25 cellular contexts compared by ENCODE assay signal in the genomic region with DNA sequence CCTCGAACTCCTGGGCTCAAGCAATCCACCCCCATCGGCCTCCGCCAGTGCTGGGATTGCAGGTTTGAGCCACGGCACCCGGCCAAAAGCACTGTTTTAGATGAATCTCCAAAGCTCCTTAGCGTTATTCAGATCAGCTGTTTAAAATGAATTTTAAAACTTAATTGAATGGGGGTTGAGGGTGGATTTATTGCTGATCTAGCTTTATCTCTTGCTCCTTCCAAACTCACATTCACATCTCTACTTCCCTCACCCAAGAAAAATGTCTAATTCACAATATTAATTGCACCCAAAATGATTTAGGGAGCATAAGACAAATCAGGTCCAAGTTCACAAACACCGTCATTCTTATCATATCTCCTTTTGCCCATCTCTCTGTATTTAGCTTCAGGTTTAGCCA.
"Had no signal": no experiment of that assay in that cellular context is flagged by ENCODE, and none has a peak within 500 bp of the region (broad histone marks: within the 10 kb centered on the region; RNA-seq: fewer than 3 reads in every experiment).

No MANE protein-coding gene starts in this region.

- H3K27ac Mint-ChIP-seq: endodermal cell; memory B cell; naive B cell; natural killer cell treated with Interleukin-12 subunit alpha and Interleukin-12 subunit beta and Interleukin-15 and Interleukin-18, amount 100 ng/mL, for 72 hours; stimulated activated effector memory CD8-positive, alpha-beta T cell treated with anti-CD3 and anti-CD28 coated beads, Interleukin-12 subunit alpha, Interleukin-12 subunit beta, amount 100 ng/mL, for 72 hours; type B pancreatic cell had no signal

- ATAC-seq: esophagus mucosa; gastrocnemius medialis; left ventricle myocardium superior; lower lobe of right lung; mucosa of descending colon; natural killer cell treated with Interleukin-12 subunit alpha and Interleukin-12 subunit beta and Interleukin-15 and Interleukin-18, amount 100 ng/mL, for 72 hours; stimulated activated effector memory CD8-positive, alpha-beta T cell treated with anti-CD3 and anti-CD28 coated beads, Interleukin-12 subunit alpha, Interleukin-12 subunit beta, amount 100 ng/mL, for 72 hours had no signal

- H3K36me3 Mint-ChIP-seq: memory B cell; naive B cell; natural killer cell treated with Interleukin-12 subunit alpha and Interleukin-12 subunit beta and Interleukin-15 and Interleukin-18, amount 100 ng/mL, for 72 hours; stimulated activated effector memory CD8-positive, alpha-beta T cell treated with anti-CD3 and anti-CD28 coated beads, Interleukin-12 subunit alpha, Interleukin-12 subunit beta, amount 100 ng/mL, for 72 hours had no signal

- DNase-seq: effector CD8-positive, alpha-beta T cell; endodermal cell; foreskin fibroblast; gastrocnemius medialis; head of caudate nucleus; left ventricle myocardium superior; lower lobe of right lung; mucosa of descending colon; naive B cell; pancreas; sigmoid colon; stimulated activated CD4-positive, alpha-beta T cell treated with anti-CD3 and anti-CD28 coated beads, Interleukin-2, amount 100 ng/mL, for 24 hours; stimulated activated CD4-positive, alpha-beta T cell treated with anti-CD3 and anti-CD28 coated beads, Interleukin-4, amount 100 ng/mL, for 24 hours; stimulated activated naive CD4-positive, alpha-beta T cell treated with Interleukin-2 at 50 U/mL for 16 hours; stomach; thyroid gland had no signal

- H3K27me3 ChIP-seq: neutrophil, pancreas, right atrium auricular region, sigmoid colon, stomach, thyroid gland had no signal

- H3K4me3 Mint-ChIP-seq: endodermal cell; memory B cell; naive B cell; natural killer cell treated with Interleukin-12 subunit alpha and Interleukin-12 subunit beta and Interleukin-15 and Interleukin-18, amount 100 ng/mL, for 72 hours; neural crest cell; stimulated activated effector memory CD8-positive, alpha-beta T cell treated with anti-CD3 and anti-CD28 coated beads, Interleukin-12 subunit alpha, Interleukin-12 subunit beta, amount 100 ng/mL, for 72 hours; type B pancreatic cell had no signal

- H3K27ac ChIP-seq: epithelial cell of prostate, gastrocnemius medialis, lower lobe of right lung, neutrophil, pancreas, right atrium auricular region, sigmoid colon, stomach, thyroid gland had no signal

- H3K27me3 Mint-ChIP-seq: naive B cell; natural killer cell treated with Interleukin-12 subunit alpha and Interleukin-12 subunit beta and Interleukin-15 and Interleukin-18, amount 100 ng/mL, for 72 hours; type B pancreatic cell had no signal

- H3K9me3 ChIP-seq: gastrocnemius medialis, lower lobe of right lung, mucosa of descending colon, neutrophil, pancreas, right atrium auricular region, sigmoid colon, stomach, thyroid gland had no signal

- H3K36me3 ChIP-seq: gastrocnemius medialis, lower lobe of right lung, neutrophil, pancreas, right atrium auricular region, thyroid gland had no signal

- H3K4me1 ChIP-seq: gastrocnemius medialis, lower lobe of right lung, thyroid gland had no signal

- H3K9me3 Mint-ChIP-seq: endodermal cell; memory B cell; neural crest cell; stimulated activated effector memory CD8-positive, alpha-beta T cell treated with anti-CD3 and anti-CD28 coated beads, Interleukin-12 subunit alpha, Interleukin-12 subunit beta, amount 100 ng/mL, for 72 hours had no signal

- H3K4me1 Mint-ChIP-seq: memory B cell; naive B cell; stimulated activated effector memory CD8-positive, alpha-beta T cell treated with anti-CD3 and anti-CD28 coated beads, Interleukin-12 subunit alpha, Interleukin-12 subunit beta, amount 100 ng/mL, for 72 hours had no signal

- H3K4me3 ChIP-seq: gastrocnemius medialis, lower lobe of right lung, mucosa of descending colon, pancreas, right atrium auricular region, sigmoid colon, stomach, thyroid gland had no signal
